8 cellular contexts compared by ENCODE assay signal in the genomic region with DNA sequence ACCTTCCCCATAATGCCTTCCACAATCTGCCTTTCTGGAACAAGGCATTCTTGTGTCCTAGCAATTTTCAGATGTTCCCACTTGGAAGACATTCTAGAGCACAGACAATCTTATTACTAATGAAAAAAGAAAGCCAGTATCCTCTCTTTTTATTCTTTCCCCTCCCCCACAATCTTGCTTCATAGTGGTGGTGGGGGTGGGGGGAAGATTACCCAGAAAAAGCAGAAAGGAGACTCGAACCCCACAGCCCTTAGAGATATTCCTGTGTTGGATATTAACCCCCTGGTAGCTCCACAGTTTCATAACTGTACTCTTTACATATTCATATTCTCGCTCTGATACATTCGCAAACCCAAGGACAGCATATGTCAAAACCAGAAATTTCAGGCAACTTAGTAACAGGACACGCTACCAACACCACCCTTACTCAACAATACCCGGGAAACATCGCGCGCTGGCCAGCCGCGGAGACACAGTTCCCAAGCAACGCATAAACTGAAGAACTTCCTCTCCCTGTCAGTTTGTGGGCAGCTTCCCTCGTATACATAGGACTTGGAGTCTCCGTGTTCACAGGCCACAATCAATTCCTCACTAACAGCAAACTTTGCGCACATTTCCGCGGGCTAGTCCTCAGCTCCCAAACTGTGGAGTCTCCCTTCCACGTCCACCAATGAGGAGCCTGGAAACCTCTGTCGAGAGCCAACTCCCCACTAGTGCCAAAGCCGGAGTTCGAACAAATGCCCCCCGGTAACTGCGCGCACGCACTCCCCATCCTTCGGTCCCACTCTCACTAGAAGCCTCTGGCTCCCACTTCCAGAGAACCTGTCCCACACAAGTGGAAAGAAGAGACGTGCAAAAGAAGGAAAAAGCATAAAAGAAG. TPM values are rescaled to one million over a fixed set of nuclear protein-coding genes. Genes with fewer than 3 reads are reported as not detected.
A peak's percentile ranks its signal among the peaks of the same experiment; 100 is the strongest.
DNase-seq lines count a peak whose midpoint lies in the region; FAIRE-seq and TF ChIP-seq lines count a peak whose summit lies in the region.

No MANE protein-coding gene starts in this region.

- H3K27me3 Mint-ChIP-seq in HFFc6 (ENCODE audit: insufficient read depth) (peaks cover 12% of the 10 kb centered on the region), astrocyte (ENCODE audit: low read depth, unreplicated experiment) (peaks cover 8% of the 10 kb centered on the region)

- H3K4me1 Mint-ChIP-seq in HFFc6 (ENCODE audit: low read depth) = peaks cover 43% of the 10 kb centered on the region
- H3K4me1 Mint-ChIP-seq in astrocyte (ENCODE audit: low read depth, unreplicated experiment) = peaks cover 6% of the 10 kb centered on the region

- H3K4me3 Mint-ChIP-seq in HFFc6 (peak overlapping the region; percentile 98), astrocyte (ENCODE audit: unreplicated experiment) (peak overlapping the region; percentile 94)

- no peaks in the 10 kb centered on the region for H3K79me2 ChIP-seq in astrocyte (ENCODE audit: insufficient read depth, low read length)

- H2AFZ ChIP-seq in astrocyte (ENCODE audit: low read depth, low read length) = peak overlapping the region; percentile 93

- no peak for FAIRE-seq in astrocyte (lab: Jason Lieb, UNC)

- H3K36me3 Mint-ChIP-seq in HFFc6 (ENCODE audit: low read depth) = peaks cover 14% of the 10 kb centered on the region; the same call in 1 of the 2 replicates
- H3K36me3 Mint-ChIP-seq in astrocyte (ENCODE audit: low read depth, unreplicated experiment) = peaks cover 5% of the 10 kb centered on the region

- H3K4me3 ChIP-seq in astrocyte (ENCODE audit: insufficient read depth, low read depth, low read length) = peak overlapping the region; percentile 80
- H3K4me3 ChIP-seq in right atrium auricular region = peak overlapping the region; percentile 73 to 92

- H3K4me2 ChIP-seq in astrocyte (ENCODE audit: low read length) = peak overlapping the region; percentile 100

- H3K27me3 ChIP-seq in astrocyte (ENCODE audit: insufficient read depth, low read length) (peaks cover 46% of the 10 kb centered on the region), right atrium auricular region (no peaks in the 10 kb centered on the region)

- no peaks in the 10 kb centered on the region for H3K9me3 ChIP-seq in astrocyte (ENCODE audit: insufficient read depth, low read depth, low read length)
- no peaks in the 10 kb centered on the region for H3K9me3 ChIP-seq in right atrium auricular region

- TF ChIP-seq CTCF in HFFc6 (IDR thresholded peaks at IDR 0.05) = no peak
- no peak for TF ChIP-seq CTCF in astrocyte (IDR thresholded peaks at IDR 0.05; ENCODE audit: insufficient read depth, low read depth, low read length)
- TF ChIP-seq CTCF in right atrium auricular region (IDR thresholded peaks at IDR 0.05) = no peak

- no peaks in the 10 kb centered on the region for H3K9me3 Mint-ChIP-seq in HFFc6
- peaks cover 9% of the 10 kb centered on the region for H3K9me3 Mint-ChIP-seq in astrocyte (ENCODE audit: unreplicated experiment)

- H3K36me3 ChIP-seq in astrocyte (ENCODE audit: insufficient read depth, low read length) (no peaks in the 10 kb centered on the region), right atrium auricular region (no peaks in the 10 kb centered on the region)

- H3K27ac ChIP-seq in astrocyte (ENCODE audit: low read depth, low read length) = peak overlapping the region; percentile 99
- peak overlapping the region; percentile 99 for H3K27ac ChIP-seq in right atrium auricular region

- intact Hi-C loops in posterior cingulate gyrus (cut with DNase I) = loop anchor here (10.0 kb wide), 2 partner anchors 597 to 957 kb away; no protein-coding TSS in a partner anchor

- H3K9ac ChIP-seq in astrocyte (ENCODE audit: low read length) = peak overlapping the region; percentile 96

- H3K27ac Mint-ChIP-seq in HFFc6 (peak overlapping the region; percentile 98), astrocyte (ENCODE audit: unreplicated experiment) (peak overlapping the region; percentile 10)

- DNase-seq in DMS53 (lab: John Stamatoyannopoulos, UW) (peak; percentile 87), HFFc6 (peak; percentile 76), OCI-M1 (lab: John Stamatoyannopoulos, UW) (peak; percentile 89), astrocyte (ENCODE audit: low read depth) (peak; percentile 70), right atrium auricular region (ENCODE audit: low spot score) (peak; percentile 93), posterior cingulate gyrus (peak in 7 of 10 donors; percentile 28 to 90 (median 42)), NCI-H1048 (lab: John Stamatoyannopoulos, UW) (no peak), germinal center (ENCODE audit: low spot score) (no peak)

- H4K20me1 ChIP-seq in astrocyte (ENCODE audit: insufficient read depth, low read length) = no peaks in the 10 kb centered on the region

- H3K4me1 ChIP-seq in astrocyte (ENCODE audit: insufficient read depth, low read length) (peaks cover 24% of the 10 kb centered on the region), right atrium auricular region (peaks cover 0 to 29% of the 10 kb centered on the region in 2 donors)

RNA-seq across cellular contexts. Expression of gene NR4A2, which starts 0.7 kb away (rescaled TPM):
- total RNA-seq in HFFc6 (2021; fragmentation: NEBNext Ultra II Directional; extraction: Animal tissue kit (Norgen Biotek cat#: 25700)) = 1 to 10 TPM; 1.8 to 7.5 (median 5.8) TPM
- total RNA-seq in astrocyte (1.2 and 1.3 TPM in 2 replicates), right atrium auricular region (1 to 10 TPM; 3.7 to 8.9 TPM)

Comparison
In these comparisons a context has a peak if more than half of its experiments do, and no peak if none do; other contexts are left out.
1. DNase-seq: peak in DMS53 (single experiment), HFFc6 (single experiment), OCI-M1 (single experiment), astrocyte (single experiment), right atrium auricular region (single experiment) and posterior cingulate gyrus (7 of 10); none in NCI-H1048 (single experiment) and germinal center (single experiment).